Comparison of ENCODE assay signal across 19 cellular contexts in genomic region chr6:161546632-161547031, GRCh38.
DNase-seq lines count a peak whose midpoint lies in the region; ATAC-seq and TF ChIP-seq lines count a peak whose summit lies in the region.
"Had no signal": no experiment of that assay in that cellular context is flagged by ENCODE, and none has a peak within 500 bp of the region (broad histone marks: within the 10 kb centered on the region; RNA-seq: fewer than 3 reads in every experiment).

No MANE protein-coding gene starts in this region.

- H3F3A ChIP-seq in MM.1S (ENCODE audit: insufficient read depth, low read length): no peaks in the 10 kb centered on the region

- H3K79me2 ChIP-seq in MM.1S (ENCODE audit: low read length): no peaks in the 10 kb centered on the region

- TF ChIP-seq CTCF in MM.1S (IDR thresholded peaks at IDR 0.05; ENCODE audit: low read length) (no peak), endothelial cell (IDR thresholded peaks at IDR 0.05; ENCODE audit: unreplicated experiment) (no peak)

- H3K9me3 ChIP-seq in MM.1S (replicated peaks; ENCODE audit: insufficient read depth, low read length) (no peaks in the 10 kb centered on the region), SJSA1 (replicated peaks) (no peaks in the 10 kb centered on the region)
- H3K9me3 ChIP-seq: BLaER1, Caco-2, HAP-1 had no signal

- no peaks in the 10 kb centered on the region for H3K27me3 ChIP-seq in MM.1S (replicated peaks; ENCODE audit: insufficient read depth, low read length)
- no peaks in the 10 kb centered on the region for H3K27me3 ChIP-seq in SJSA1 (replicated peaks)
- H3K27me3 ChIP-seq: BLaER1 had no signal

- peaks cover 27% of the 10 kb centered on the region; the same call in 1 of the 2 replicates for H3K4me1 ChIP-seq in MM.1S (ENCODE audit: low read length)
- peaks cover 63% of the 10 kb centered on the region for H3K4me1 ChIP-seq in SJSA1 (replicated peaks)
- H3K4me1 ChIP-seq: Caco-2, HAP-1 had no signal

- H3K27me3 Mint-ChIP-seq in endothelial cell (ENCODE audit: unreplicated experiment): no peaks in the 10 kb centered on the region
- H3K27me3 Mint-ChIP-seq: B cell; CD4-positive, CD25-positive, alpha-beta regulatory T cell had no signal

- no peak for ATAC-seq in GM18868 (IDR thresholded peaks at IDR 0.05; ENCODE audit: unreplicated experiment)
- ATAC-seq: CD8-positive, alpha-beta T cell; GM12878 had no signal

- H3K4me3 Mint-ChIP-seq in endothelial cell (ENCODE audit: unreplicated experiment): no peak overlapping the region
- H3K4me3 Mint-ChIP-seq: B cell; CD4-positive, CD25-positive, alpha-beta regulatory T cell; CD8-positive, alpha-beta T cell; HFFc6 had no signal

- H3K4me1 Mint-ChIP-seq in endothelial cell (ENCODE audit: unreplicated experiment): peaks cover 22% of the 10 kb centered on the region
- H3K4me1 Mint-ChIP-seq: B cell; CD4-positive, CD25-positive, alpha-beta regulatory T cell had no signal

- H4K20me1 ChIP-seq in MM.1S (ENCODE audit: insufficient read depth, low read length): no peaks in the 10 kb centered on the region
- H4K20me1 ChIP-seq: BLaER1 had no signal

- H2AFZ ChIP-seq in MM.1S (ENCODE audit: low read length): no peak overlapping the region

- no peaks in the 10 kb centered on the region for H3K9me2 ChIP-seq in MM.1S (replicated peaks; ENCODE audit: insufficient read depth, low read length)

- no peaks in the 10 kb centered on the region for H3K36me3 Mint-ChIP-seq in endothelial cell (ENCODE audit: low read depth, unreplicated experiment)
- H3K36me3 Mint-ChIP-seq: CD4-positive, CD25-positive, alpha-beta regulatory T cell had no signal

- H3K4me3 ChIP-seq in MM.1S (ENCODE audit: low read length): no peak overlapping the region
- H3K4me3 ChIP-seq in SJSA1: no peak overlapping the region
- H3K4me3 ChIP-seq: BLaER1, GM12878, HAP-1 had no signal

- DNase-seq in MM.1S: peak; percentile 18
- no peak for DNase-seq in SJSA1 (ENCODE audit: low read depth in 1 of 2, low spot score in 2 of 2)
- DNase-seq in endothelial cell (ENCODE audit: low spot score): no peak
- DNase-seq in NCI-H1436 (lab: John Stamatoyannopoulos, UW): no peak
- DNase-seq in NCI-H2081 (lab: John Stamatoyannopoulos, UW): no peak
- no peak for DNase-seq in stimulated activated CD4-positive, alpha-beta T cell treated with anti-CD3 and anti-CD28 coated beads, Interleukin-4, amount 100 ng/mL, for 24 hours
- DNase-seq: Caco-2; CD4-positive, CD25-positive, alpha-beta regulatory T cell; CD8-positive, alpha-beta T cell; DMS153; DND-41; GOT3; HFFc6 had no signal

- peak overlapping the region; percentile 15; the same call in 1 of the 2 replicates for H3K4me2 ChIP-seq in MM.1S (ENCODE audit: low read depth, low read length)
- H3K4me2 ChIP-seq: BLaER1 had no signal

- H3K36me3 ChIP-seq in MM.1S (replicated peaks; ENCODE audit: insufficient read depth, low read length) (no peaks in the 10 kb centered on the region), SJSA1 (no peaks in the 10 kb centered on the region)
- H3K36me3 ChIP-seq: BLaER1, HAP-1 had no signal

- no peaks in the 10 kb centered on the region for H3K9me3 Mint-ChIP-seq in endothelial cell (ENCODE audit: unreplicated experiment)

- H3K27ac ChIP-seq in MM.1S (ENCODE audit: low read length) (peak overlapping the region; percentile 29; the same call in 1 of the 2 replicates), SJSA1 (peak overlapping the region; percentile 97)
- H3K27ac ChIP-seq: BLaER1, C4-2B had no signal

- no peak overlapping the region for H3K9ac ChIP-seq in MM.1S (ENCODE audit: low read length)
- H3K9ac ChIP-seq: BLaER1 had no signal

- peak overlapping the region; percentile 31 for H3K27ac Mint-ChIP-seq in endothelial cell (ENCODE audit: unreplicated experiment)
- H3K27ac Mint-ChIP-seq: B cell; CD4-positive, CD25-positive, alpha-beta regulatory T cell; CD8-positive, alpha-beta T cell; HFFc6 had no signal
